In genomic region chr2:42788478-42788793, GRCh38 we compare ENCODE assay signal across 30 cellular contexts. TPM values are rescaled to one million over a fixed set of nuclear protein-coding genes. Genes with fewer than 3 reads are reported as not detected.
"Had no signal": no experiment of that assay in that cellular context is flagged by ENCODE, and none has a peak within 500 bp of the region (broad histone marks: within the 10 kb centered on the region; RNA-seq: fewer than 3 reads in every experiment).

No MANE protein-coding gene starts in this region.

- H3K9me3 Mint-ChIP-seq: activated CD4-positive, alpha-beta T cell treated with anti-CD3 and anti-CD28 coated beads, Interleukin-2, amount 10 ng/mL, durations not matched to agents 7 days and 5 days; activated CD8-positive, alpha-beta T cell treated with anti-CD3 and anti-CD28 coated beads for 36 hours; activated naive CD8-positive, alpha-beta T cell treated with anti-CD3 and anti-CD28 coated beads, Interleukin-2, amount 10 ng/mL, durations not matched to agents 7 days and 5 days; activated T-cell treated with anti-CD3 and anti-CD28 coated beads, Interleukin-2, amount 50 U/mL, for 72 hours; activated T-helper 2 cell treated with anti-CD3 and anti-CD28 coated beads, Interferon-gamma antibody, Interleukin-2, Interleukin-4, amounts not matched to agents 10 μg/mL and 5 μg/mL and 100 μg/mL, durations not matched to agents 14 hours and 24 hours and 36 hours; T-cell had no signal

- H3K36me3 ChIP-seq: adrenal gland, MG63 had no signal

- H3K27me3 ChIP-seq: adrenal gland, MG63 had no signal

- H3K4me3 Mint-ChIP-seq: activated CD4-positive, alpha-beta T cell treated with anti-CD3 and anti-CD28 coated beads, Interleukin-2, amount 10 ng/mL, durations not matched to agents 7 days and 5 days; activated CD8-positive, alpha-beta T cell treated with anti-CD3 and anti-CD28 coated beads for 36 hours; activated naive CD8-positive, alpha-beta T cell treated with anti-CD3 and anti-CD28 coated beads, Interleukin-2, amount 10 ng/mL, durations not matched to agents 7 days and 5 days; activated T-cell treated with anti-CD3 and anti-CD28 coated beads, Interleukin-2, amount 50 U/mL, for 72 hours; T-cell had no signal

- H3K4me3 ChIP-seq: adrenal gland, MG63, SK-N-MC had no signal

- H3K27ac ChIP-seq: adrenal gland, SK-N-MC, VCaP had no signal

- ATAC-seq: T-cell had no signal

- H3K9me3 ChIP-seq: adrenal gland, MG63 had no signal

- DNase-seq: activated CD4-positive, alpha-beta T cell treated with anti-CD3 and anti-CD28 coated beads, Interleukin-2, amount 10 ng/mL, durations not matched to agents 7 days and 5 days; activated CD4-positive, CD25-positive, alpha-beta regulatory T cell; activated gamma-delta T cell treated with Interleukin-2 at 50 U/mL for 16 hours; activated naive CD4-positive, alpha-beta T cell treated with anti-CD3 and anti-CD28 coated beads, Interleukin-2, amount 50 U/mL, for 16 hours; activated naive CD8-positive, alpha-beta T cell treated with anti-CD3 and anti-CD28 coated beads, Interleukin-2, amount 10 ng/mL, durations not matched to agents 7 days and 5 days; activated T-cell treated with anti-CD3 and anti-CD28 coated beads for 4 hours; anterior cingulate cortex; MG63; MV-4-11; NCI-H1092 treated with DMSO at 0.1 percent for 48 hours; NCI-H1417 treated with DMSO at 0.1 percent for 48 hours; NCI-H1694; NCI-H2029; NCI-H2107; NCI-H2171 treated with DMSO at 0.1 percent for 48 hours; NCI-H345; NCI-H510A; NCI-H526 treated with DMSO at 0.1 percent for 48 hours; NCI-H82; SIG-M5; T-cell; T-helper 2 cell had no signal

- H3K27ac Mint-ChIP-seq: activated CD4-positive, alpha-beta T cell treated with anti-CD3 and anti-CD28 coated beads, Interleukin-2, amount 10 ng/mL, durations not matched to agents 7 days and 5 days; activated CD8-positive, alpha-beta T cell treated with anti-CD3 and anti-CD28 coated beads for 36 hours; activated naive CD8-positive, alpha-beta T cell treated with anti-CD3 and anti-CD28 coated beads, Interleukin-2, amount 10 ng/mL, durations not matched to agents 7 days and 5 days; activated T-cell treated with anti-CD3 and anti-CD28 coated beads, Interleukin-2, amount 50 U/mL, for 72 hours; activated T-helper 2 cell treated with anti-CD3 and anti-CD28 coated beads, Interferon-gamma antibody, Interleukin-2, Interleukin-4, amounts not matched to agents 10 μg/mL and 5 μg/mL and 100 μg/mL, durations not matched to agents 14 hours and 24 hours and 36 hours; T-cell had no signal

- H3K36me3 Mint-ChIP-seq: activated naive CD8-positive, alpha-beta T cell treated with anti-CD3 and anti-CD28 coated beads, Interleukin-2, amount 10 ng/mL, durations not matched to agents 7 days and 5 days; T-cell had no signal

RNA-seq across cellular contexts. Expression of gene HAAO, which starts 3.9 kb away (rescaled TPM):
- total RNA-seq: activated CD4-positive, alpha-beta T cell treated with anti-CD3 and anti-CD28 coated beads, Interleukin-2, amount 10 ng/mL, durations not matched to agents 7 days and 5 days; OCI-LY7; RPMI7951 had no signal

RNA-seq across cellular contexts. Expression of gene OXER1, which starts 24.5 kb away (rescaled TPM):
- total RNA-seq: activated CD4-positive, alpha-beta T cell treated with anti-CD3 and anti-CD28 coated beads, Interleukin-2, amount 10 ng/mL, durations not matched to agents 7 days and 5 days; activated naive CD8-positive, alpha-beta T cell treated with anti-CD3 and anti-CD28 coated beads, Interleukin-2, amount 10 ng/mL, durations not matched to agents 7 days and 5 days; OCI-LY7; RPMI7951 had no signal
